ENCODE assay signal across 8 cellular contexts in the genomic region with DNA sequence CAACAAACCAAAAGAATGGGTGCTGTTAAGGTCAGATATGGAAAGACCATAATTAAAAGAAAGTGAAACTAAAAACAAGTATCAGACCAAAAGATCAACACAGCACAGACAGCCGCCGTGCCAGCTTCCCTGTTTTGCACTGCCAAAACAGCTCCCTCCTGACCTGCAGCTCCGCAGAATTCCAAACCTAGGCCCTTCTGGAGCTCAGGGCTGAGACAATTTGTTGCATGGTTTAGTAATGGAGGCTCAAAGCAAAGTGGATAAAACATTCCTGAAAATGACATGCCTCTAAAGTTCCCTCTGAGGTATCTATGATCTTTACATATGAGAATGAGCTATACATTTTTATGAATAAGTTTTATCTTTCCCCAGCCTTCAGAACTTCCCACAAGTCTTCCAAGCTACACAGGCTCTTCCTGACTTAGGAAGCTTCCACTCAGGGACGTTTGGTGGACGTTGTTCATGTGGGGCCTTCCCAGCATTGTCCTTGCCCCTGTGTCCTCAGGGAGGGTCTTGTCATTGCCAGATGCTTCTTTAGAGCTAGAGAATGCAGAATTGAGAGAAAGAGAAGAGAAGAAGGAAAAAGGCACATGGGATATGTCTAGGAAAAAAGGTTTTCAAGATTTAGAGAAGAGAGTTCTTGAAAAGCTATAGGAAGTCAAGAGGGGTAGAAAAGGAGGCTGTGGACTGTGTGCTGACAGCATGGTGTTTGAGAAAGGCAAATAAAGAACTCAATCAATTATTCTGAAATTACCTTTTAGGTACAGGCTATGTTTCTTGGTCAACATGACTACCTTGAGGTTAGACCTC. TPM values are rescaled to one million over a fixed set of nuclear protein-coding genes. Genes with fewer than 3 reads are reported as not detected.
A peak's percentile ranks its signal among the peaks of the same experiment; 100 is the strongest.
DNase-seq lines count a peak whose midpoint lies in the region; ATAC-seq and TF ChIP-seq lines count a peak whose summit lies in the region.

No MANE protein-coding gene starts in this region.

- H3K9me3 ChIP-seq in parathyroid adenoma (ENCODE audit: control insufficient read depth, low read length) (no peaks in the 10 kb centered on the region), endodermal cell (ENCODE audit: control insufficient read depth, low read length) (no peaks in the 10 kb centered on the region)

- H3K36me3 ChIP-seq in parathyroid adenoma (ENCODE audit: control insufficient read depth, insufficient read depth, low read length) = no peaks in the 10 kb centered on the region
- H3K36me3 ChIP-seq in endodermal cell (ENCODE audit: control insufficient read depth, insufficient read depth, low read length) = no peaks in the 10 kb centered on the region

- H3K4me1 ChIP-seq in parathyroid adenoma (peaks cover 19% of the 10 kb centered on the region), endodermal cell (ENCODE audit: control insufficient read depth, insufficient read depth, low read length) (no peaks in the 10 kb centered on the region)

- H2AFZ ChIP-seq in parathyroid adenoma = peak overlapping the region; percentile 97

- DNase-seq in GM13977 (ENCODE audit: low spot score) (peak; percentile 26), NCI-H1694 treated with DMSO at 0.1 percent for 48 hours (lab: John Stamatoyannopoulos, UW) (peak; percentile 25), fibroblast of villous mesenchyme (ENCODE audit: low read depth) (peak; percentile 59), D341Med (ENCODE audit: low spot score) (no peak), endodermal cell (no peak)
- peak; percentile 52 for DNase-seq in activated T-cell treated with anti-CD3 and anti-CD28 coated beads, Interleukin-2, amount 50 U/mL, for 48 hours

- WGBS in endodermal cell (ENCODE audit: insufficient coverage in 1 of 2, insufficient read length in 1 of 2), 2 experiments = 88 to 89% methylated on average over 3 to 5 of the region's 5 CpGs

- no peaks in the 10 kb centered on the region for H3K9me3 Mint-ChIP-seq in endodermal cell

- peak overlapping the region; percentile 70 for H3K27ac ChIP-seq in parathyroid adenoma
- H3K27ac ChIP-seq in endodermal cell (ENCODE audit: low read depth, low read length) = no peak overlapping the region

- H3K36me3 Mint-ChIP-seq in endodermal cell (ENCODE audit: low read depth) = no peaks in the 10 kb centered on the region

- no peaks in the 10 kb centered on the region for H3K79me2 ChIP-seq in parathyroid adenoma

- in situ Hi-C loops in GM13977 (cut with MboI; ENCODE audit: low pct_unique_long_range_greater_than_20kb, low sequenced_read_pairs, unreplicated experiment) = no loop called here

- peak; percentile 93 for ATAC-seq in HG02571 (IDR thresholded peaks at IDR 0.05; ENCODE audit: unreplicated experiment)

- H3K4me1 Mint-ChIP-seq in endodermal cell = peaks cover 1% of the 10 kb centered on the region

- TF ChIP-seq CTCF in GM13977 (IDR thresholded peaks at IDR 0.05; ENCODE audit: extremely low read depth, insufficient read depth, missing control alignments) (no peak), fibroblast of villous mesenchyme (IDR thresholded peaks at IDR 0.05; ENCODE audit: insufficient read depth, low read depth, low read length) (no peak), parathyroid adenoma (IDR thresholded peaks at IDR 0.05) (no peak), endodermal cell (conservative IDR thresholded peaks at IDR 0.05) (no peak)

- no peaks in the 10 kb centered on the region for H3K27me3 ChIP-seq in parathyroid adenoma (ENCODE audit: control insufficient read depth, insufficient read depth, low read length)
- no peaks in the 10 kb centered on the region for H3K27me3 ChIP-seq in endodermal cell (ENCODE audit: control insufficient read depth, insufficient read depth, low read length, poor library complexity, severe bottlenecking)

- H3K9ac ChIP-seq in parathyroid adenoma (no peak overlapping the region), endodermal cell (ENCODE audit: extremely low read depth, low read length, poor library complexity, severe bottlenecking) (no peak overlapping the region)

- H3K27ac Mint-ChIP-seq in endodermal cell = no peak overlapping the region

- no peaks in the 10 kb centered on the region for H3K27me3 Mint-ChIP-seq in endodermal cell (ENCODE audit: insufficient read depth)

- peak overlapping the region; percentile 19 for H3K4me3 ChIP-seq in fibroblast of villous mesenchyme (ENCODE audit: low read depth, low read length)
- H3K4me3 ChIP-seq in parathyroid adenoma (ENCODE audit: low read depth, low read length) = peak overlapping the region; percentile 36
- no peak overlapping the region for H3K4me3 ChIP-seq in endodermal cell (ENCODE audit: low read length)

- peak overlapping the region; percentile 80 for H3K4me2 ChIP-seq in parathyroid adenoma (ENCODE audit: low read length)

- no peak overlapping the region for H3K4me3 Mint-ChIP-seq in endodermal cell

RNA-seq across cellular contexts. Expression of a gene that starts 28.4 kb away (rescaled TPM):
- total RNA-seq in fibroblast of villous mesenchyme = 15.5 and 18.7 TPM in 2 replicates
- 10 to 100 TPM; 27.5 to 30.2 TPM for total RNA-seq in endodermal cell
- 116 TPM for polyA plus RNA-seq in endodermal cell (2013, experiment 1 of 2)
- polyA plus RNA-seq in endodermal cell (2013, experiment 2 of 2) = 98.4 TPM

Comparison
In these comparisons a context has a peak if more than half of its experiments do, and no peak if none do; other contexts are left out.
1. DNase-seq: peak in GM13977 (single experiment), NCI-H1694 treated with DMSO at 0.1 percent for 48 hours (single experiment), activated T-cell treated with anti-CD3 and anti-CD28 coated beads, Interleukin-2, amount 50 U/mL, for 48 hours (2 of 2) and fibroblast of villous mesenchyme (single experiment); none in D341Med (single experiment) and endodermal cell (single experiment).